In genomic region chr13:100674848-100675659, GRCh38 we compare ENCODE assay signal across 1 cellular context.
TF ChIP-seq lines count a peak whose summit lies in the region.

No MANE protein-coding gene starts in this region.

TF ChIP-seq in HEK293, 187 proteins besides CTCF, POLR2A, EP300 and RAD21 (continued from another document and continues in another):
- TF ChIP-seq ZNF518A (tag by site-specific recombination; conservative IDR thresholded peaks at IDR 0.05; ENCODE audit: low read depth): no peak
- TF ChIP-seq ZNF398 (tag by site-specific recombination; IDR thresholded peaks at IDR 0.05): 0 out of 2 replicates have a peak, but pooled peaks have one; percentile 13
- no peak for TF ChIP-seq ZNF777 (tag by site-specific recombination; IDR thresholded peaks at IDR 0.05; ENCODE audit: borderline replicate concordance)
- peak; percentile 79; the same call in 1 of the 2 replicates for TF ChIP-seq KLF8 (tag by site-specific recombination; IDR thresholded peaks at IDR 0.05)
- TF ChIP-seq ZBTB21 (tag by site-specific recombination; IDR thresholded peaks at IDR 0.05): 0 out of 2 replicates have a peak, but pooled peaks have one; percentile 60
- TF ChIP-seq ZFP69B (tag by site-specific recombination; IDR thresholded peaks at IDR 0.05): peak; percentile 64; the same call in 1 of the 2 replicates
- TF ChIP-seq ATF2 (tag by site-specific recombination; IDR thresholded peaks at IDR 0.05; ENCODE audit: low read depth): peak; percentile 94
- TF ChIP-seq ZNF692 (tag by site-specific recombination; IDR thresholded peaks at IDR 0.05): peak; percentile 67
- TF ChIP-seq ZBTB17 (tag by site-specific recombination; IDR thresholded peaks at IDR 0.05): peak; percentile 55; the same call in 1 of the 2 replicates
- TF ChIP-seq ZBTB10 (tag by site-specific recombination; IDR thresholded peaks at IDR 0.05): peak; percentile 87
- peak; percentile 75 for TF ChIP-seq PRDM1 (tag by site-specific recombination; IDR thresholded peaks at IDR 0.05)
- peak; percentile 34; the same call in 1 of the 2 replicates for TF ChIP-seq ZNF600 (tag by site-specific recombination; IDR thresholded peaks at IDR 0.05)
- TF ChIP-seq ZXDB (tag by site-specific recombination; IDR thresholded peaks at IDR 0.05): peak; percentile 76
- peak; percentile 96 for TF ChIP-seq SP2 (tag by site-specific recombination; IDR thresholded peaks at IDR 0.05)
- TF ChIP-seq KLF9 (tag by site-specific recombination; IDR thresholded peaks at IDR 0.05; ENCODE audit: low read depth): peak; percentile 88
- TF ChIP-seq ZEB2 (tag by site-specific recombination; IDR thresholded peaks at IDR 0.05): peak; percentile 58; the same call in 1 of the 2 replicates
- 0 out of 2 replicates have a peak, but pooled peaks have one; percentile 58 for TF ChIP-seq KLF17 (tag by site-specific recombination; IDR thresholded peaks at IDR 0.05)
- TF ChIP-seq ZBTB20 (tag by site-specific recombination; IDR thresholded peaks at IDR 0.05): peak; percentile 77; the same call in 1 of the 2 replicates
- no peak for TF ChIP-seq ZNF26 (tag by site-specific recombination; IDR thresholded peaks at IDR 0.05)
- peak; percentile 88 for TF ChIP-seq ZFHX2 (tag by site-specific recombination; conservative IDR thresholded peaks at IDR 0.05)
- peak; percentile 85 for TF ChIP-seq SP3 (tag by site-specific recombination; IDR thresholded peaks at IDR 0.05)
- TF ChIP-seq EGR2 (tag by site-specific recombination; IDR thresholded peaks at IDR 0.05; ENCODE audit: low read depth): peak; percentile 74; the same call in 1 of the 2 replicates
- TF ChIP-seq ZNF76 (tag by site-specific recombination; IDR thresholded peaks at IDR 0.05; ENCODE audit: borderline replicate concordance, low read depth): peak; percentile 64; the same call in 1 of the 2 replicates
- 0 out of 2 replicates have a peak, but pooled peaks have one; percentile 50 for TF ChIP-seq SP7 (tag by site-specific recombination; IDR thresholded peaks at IDR 0.05)
- peak; percentile 66 for TF ChIP-seq KLF10 (tag by site-specific recombination; IDR thresholded peaks at IDR 0.05)
- peak; percentile 81 for TF ChIP-seq ZIC2 (tag by site-specific recombination; IDR thresholded peaks at IDR 0.05)
- no peak for TF ChIP-seq ZNF292 (tag by site-specific recombination; IDR thresholded peaks at IDR 0.05; ENCODE audit: borderline replicate concordance, low read depth)
- peak; percentile 66 for TF ChIP-seq ZBTB8A (tag by site-specific recombination; IDR thresholded peaks at IDR 0.05)
- TF ChIP-seq PATZ1 (tag by site-specific recombination; IDR thresholded peaks at IDR 0.05): peak; percentile 96
- no peak for TF ChIP-seq ZFP41 (tag by site-specific recombination; IDR thresholded peaks at IDR 0.05; ENCODE audit: borderline replicate concordance)
- TF ChIP-seq ZBTB49 (tag by site-specific recombination; IDR thresholded peaks at IDR 0.05; ENCODE audit: low read depth): no peak
- peak; percentile 98 for TF ChIP-seq ZNF335 (tag by site-specific recombination; conservative IDR thresholded peaks at IDR 0.05)
- peak; percentile 90 for TF ChIP-seq ZNF629 (tag by site-specific recombination; IDR thresholded peaks at IDR 0.05)
- no peak for TF ChIP-seq REPIN1 (tag by site-specific recombination; IDR thresholded peaks at IDR 0.05; ENCODE audit: low read depth)
- TF ChIP-seq SCRT1 (tag by site-specific recombination; IDR thresholded peaks at IDR 0.05; ENCODE audit: borderline replicate concordance): no peak
- no peak for TF ChIP-seq ZNF404 (tag by site-specific recombination; IDR thresholded peaks at IDR 0.05)
- peak; percentile 81 for TF ChIP-seq GLIS1 (tag by site-specific recombination; IDR thresholded peaks at IDR 0.05)
- no peak for TF ChIP-seq ZNF366 (tag by site-specific recombination; conservative IDR thresholded peaks at IDR 0.05)
- TF ChIP-seq ZNF114 (tag by site-specific recombination; IDR thresholded peaks at IDR 0.05): no peak
- TF ChIP-seq MYNN (tag by site-specific recombination; IDR thresholded peaks at IDR 0.05; ENCODE audit: borderline replicate concordance): no peak
- 0 out of 2 replicates have a peak, but pooled peaks have one; percentile 36 for TF ChIP-seq ZFP37 (tag by site-specific recombination; IDR thresholded peaks at IDR 0.05)
